ENCODE assay signal across 1 cellular context in the genomic region with DNA sequence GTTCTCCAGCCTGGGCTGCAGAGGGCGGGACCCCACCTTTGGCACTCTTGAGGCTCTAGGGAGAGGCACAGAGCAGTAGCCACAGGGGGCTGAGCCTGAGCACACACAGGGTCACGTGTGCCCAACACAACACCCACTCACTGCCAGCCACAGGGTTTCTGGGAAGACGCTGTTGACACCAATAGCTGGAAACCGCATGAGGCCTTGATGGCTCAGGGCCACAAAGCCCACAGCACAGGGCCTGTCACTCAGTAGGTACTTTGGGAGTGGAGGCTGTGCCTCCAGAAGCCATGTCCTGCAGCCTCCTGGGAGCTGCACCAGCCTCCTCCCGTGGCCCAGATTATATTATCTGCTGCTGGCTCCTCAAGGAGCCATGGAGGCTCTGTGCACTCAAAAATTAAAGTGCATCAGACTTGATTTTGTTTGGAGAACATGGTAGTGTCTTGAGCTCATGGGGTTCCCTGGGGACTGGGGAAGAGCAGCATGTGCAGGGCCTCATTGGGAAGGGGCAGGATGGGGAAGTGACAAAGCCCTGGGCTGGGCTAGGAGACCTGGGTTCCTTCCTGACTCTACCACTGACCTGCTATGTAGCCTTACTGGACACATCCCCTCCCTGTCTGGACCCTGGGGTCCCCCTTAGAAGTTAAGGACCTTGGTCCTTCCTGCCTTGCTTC.
A peak's percentile ranks its signal among the peaks of the same experiment; 100 is the strongest.
TF ChIP-seq lines count a peak whose summit lies in the region.

No MANE protein-coding gene starts in this region.

TF ChIP-seq in K562, 482 proteins besides CTCF, POLR2A, EP300 and RAD21 (continued from another document):
- TF ChIP-seq L3MBTL2 (IDR thresholded peaks at IDR 0.05) (0 out of 2 replicates have a peak, but pooled peaks have one; percentile 12), NFIC (IDR thresholded peaks at IDR 0.05) (peak; percentile 29; the same call in 1 of the 2 replicates), MEIS2 (IDR thresholded peaks at IDR 0.05; ENCODE audit: partially characterized antibody) (peak; percentile 33), USF1 (CRISPR knock-in tag; IDR thresholded peaks at IDR 0.05) (peak; percentile 66), ZNF766 (CRISPR knock-in tag; conservative IDR thresholded peaks at IDR 0.05) (peak; percentile 47; the same call in 1 of the 2 replicates), PKNOX1 (IDR thresholded peaks at IDR 0.05) (peak; percentile 82), ZNF780A (CRISPR knock-in tag; IDR thresholded peaks at IDR 0.05) (no peak)
